Comparison of ENCODE assay signal across 7 cellular contexts in genomic region chr22:50305393-50305657, GRCh38. TPM values are rescaled to one million over a fixed set of nuclear protein-coding genes. Genes with fewer than 3 reads are reported as not detected.
DNase-seq lines count a peak whose midpoint lies in the region; ATAC-seq and TF ChIP-seq lines count a peak whose summit lies in the region.
"Had no signal": no experiment of that assay in that cellular context is flagged by ENCODE, and none has a peak within 500 bp of the region (broad histone marks: within the 10 kb centered on the region; RNA-seq: fewer than 3 reads in every experiment).

No MANE protein-coding gene starts in this region.

- no peaks in the 10 kb centered on the region for H3K27me3 ChIP-seq in GM06990 (replicated peaks; ENCODE audit: control insufficient read depth, insufficient read depth, low read length)

- peak overlapping the region; percentile 85 for H3K27ac ChIP-seq in caudate nucleus (ENCODE audit: low read depth, low read length)

- H3K4me3 ChIP-seq in GM06990 (replicated peaks; ENCODE audit: low read depth, low read length) (peak overlapping the region; percentile 97), mucosa of descending colon (no peak overlapping the region)

- intact Hi-C loops in mucosa of descending colon (cut with DNase I, micrococcal nuclease) = no loop called here

- peaks cover 68% of the 10 kb centered on the region for H3K4me1 Mint-ChIP-seq in osteocyte (ENCODE audit: unreplicated experiment)

- peak overlapping the region; percentile 96 for H3K27ac Mint-ChIP-seq in osteocyte (ENCODE audit: unreplicated experiment)

- H3K27me3 Mint-ChIP-seq in osteocyte (ENCODE audit: unreplicated experiment) = no peaks in the 10 kb centered on the region

- H3K4me3 Mint-ChIP-seq in osteocyte (ENCODE audit: unreplicated experiment) = peak overlapping the region; percentile 93

- DNase-seq in GM06990 (ENCODE audit: extremely low read depth, insufficient read length) = no peak
- DNase-seq in caudate nucleus (lab: John Stamatoyannopoulos, UW) = no peak
- DNase-seq in osteocyte (ENCODE audit: extremely low spot score, unreplicated experiment) = no peak
- DNase-seq in T-helper 1 cell = no peak
- no peak for DNase-seq in mucosa of descending colon
- DNase-seq: NCI-H2227 treated with DMSO at 0.1 percent for 48 hours had no signal

- TF ChIP-seq CTCF in GM06990 (IDR thresholded peaks at IDR 0.05; ENCODE audit: insufficient read depth, low read length, poor library complexity, severe bottlenecking) (no peak), osteocyte (IDR thresholded peaks at IDR 0.05) (no peak), mucosa of descending colon (IDR thresholded peaks at IDR 0.05) (no peak)

- H3K9me3 ChIP-seq in mucosa of descending colon = no peaks in the 10 kb centered on the region

- H3K36me3 Mint-ChIP-seq in osteocyte (ENCODE audit: unreplicated experiment) = peaks cover 4% of the 10 kb centered on the region

- no peaks in the 10 kb centered on the region for H3K9me3 Mint-ChIP-seq in osteocyte (ENCODE audit: unreplicated experiment)

- no peak for ATAC-seq in HG03378 (IDR thresholded peaks at IDR 0.05; ENCODE audit: unreplicated experiment)
- ATAC-seq in mucosa of descending colon = no peak

- peaks cover 61% of the 10 kb centered on the region for H3K4me1 ChIP-seq in mucosa of descending colon (ENCODE audit: low read depth)

- H3K36me3 ChIP-seq in GM06990 (ENCODE audit: control insufficient read depth, insufficient read depth, low read length) = peaks cover 6% of the 10 kb centered on the region
- no peaks in the 10 kb centered on the region for H3K36me3 ChIP-seq in mucosa of descending colon (ENCODE audit: low read depth)

RNA-seq across cellular contexts. Expression of gene PLXNB2, which starts 2.1 kb away (rescaled TPM):
- total RNA-seq in osteocyte = 347 and 362 TPM in 2 replicates
- total RNA-seq in mucosa of descending colon = 100 to 1,000 TPM; 232 to 318 (median 250) TPM

RNA-seq across cellular contexts. Expression of gene DENND6B, which starts 21.5 kb away (rescaled TPM):
- total RNA-seq in osteocyte (10.4 and 10.8 TPM in 2 replicates), mucosa of descending colon (1 to 10 TPM; 2.8 to 6.3 (median 5.2) TPM)

RNA-seq across cellular contexts. Expression of gene MAPK11, which starts 35.1 kb away (rescaled TPM):
- total RNA-seq in osteocyte = 6.4 and 6.9 TPM in 2 replicates
- 1 to 10 TPM; 1.8 to 4.3 (median 3.2) TPM for total RNA-seq in mucosa of descending colon

RNA-seq across cellular contexts. Expression of gene PPP6R2, which starts 37.8 kb away (rescaled TPM):
- total RNA-seq in osteocyte = 62.4 and 62.6 TPM in 2 replicates
- 10 to 100 TPM; 54.3 to 61.7 (median 58.8) TPM for total RNA-seq in mucosa of descending colon

RNA-seq across cellular contexts. Expression of gene MAPK12, which starts 43.8 kb away (rescaled TPM):
- 24.8 and 27.3 TPM in 2 replicates for total RNA-seq in osteocyte
- total RNA-seq in mucosa of descending colon = 1 to 10 TPM; 2.3 to 6.5 (median 5.2) TPM
